In genomic region chr15:72866086-72866646, GRCh38 we compare ENCODE assay signal across 18 cellular contexts.
"Had no signal": no experiment of that assay in that cellular context is flagged by ENCODE, and none has a peak within 500 bp of the region (broad histone marks: within the 10 kb centered on the region; RNA-seq: fewer than 3 reads in every experiment).

No MANE protein-coding gene starts in this region.

- H3K4me1 ChIP-seq: thyroid gland had no signal

- H3K9me3 Mint-ChIP-seq: activated CD4-positive, alpha-beta T cell treated with anti-CD3 and anti-CD28 coated beads, Interleukin-2, amount 10 ng/mL, durations not matched to agents 24 days and 14 days; activated CD8-positive, alpha-beta T cell treated with anti-CD3 and anti-CD28 coated beads for 36 hours; activated T-cell treated with anti-CD3 and anti-CD28 coated beads, Interleukin-2, amount 50 U/mL, for 24 hours; activated T-helper 2 cell treated with anti-CD3 and anti-CD28 coated beads, Interferon-gamma antibody, Interleukin-2, Interleukin-4, amounts not matched to agents 10 μg/mL and 5 μg/mL and 100 μg/mL, durations not matched to agents 14 hours and 24 hours and 36 hours had no signal

- H3K36me3 ChIP-seq: thyroid gland had no signal

- H3K4me1 Mint-ChIP-seq: activated CD4-positive, alpha-beta T cell treated with anti-CD3 and anti-CD28 coated beads, Interleukin-2, amount 10 ng/mL, durations not matched to agents 24 days and 14 days had no signal

- H3K4me3 ChIP-seq: dorsolateral prefrontal cortex, thyroid gland had no signal

- H3K27me3 ChIP-seq: thyroid gland had no signal

- H3K9me3 ChIP-seq: thyroid gland had no signal

- H3K27ac ChIP-seq: dorsolateral prefrontal cortex, epithelial cell of prostate, thyroid gland had no signal

- DNase-seq: activated CD4-positive, alpha-beta T cell treated with anti-CD3 and anti-CD28 coated beads, Interleukin-2, amount 10 ng/mL, durations not matched to agents 24 days and 14 days; activated CD4-positive, CD25-positive, alpha-beta regulatory T cell; activated CD8-positive, alpha-beta T cell treated with anti-CD3 and anti-CD28 coated beads for 36 hours; activated naive CD4-positive, alpha-beta T cell treated with Interleukin-2 at 50 U/mL for 16 hours; activated naive CD8-positive, alpha-beta T cell treated with anti-CD3 and anti-CD28 coated beads, Interleukin-2, amount 10 ng/mL, durations not matched to agents 7 days and 5 days; activated T-cell treated with anti-CD3 and anti-CD28 coated beads, Interleukin-2, amount 50 U/mL, for 24 hours; amygdala; caudate nucleus; dorsolateral prefrontal cortex; hypothalamus; occipital lobe; stimulated activated CD4-positive, alpha-beta T cell treated with anti-CD3 and anti-CD28 coated beads, Interleukin-2, amount 100 ng/mL, for 24 hours; stimulated activated naive CD4-positive, alpha-beta T cell treated with Interleukin-2 at 50 U/mL for 16 hours; T-helper 9 cell; thyroid gland had no signal

- ATAC-seq: activated CD8-positive, alpha-beta T cell treated with anti-CD3 and anti-CD28 coated beads for 36 hours; left lobe of liver had no signal

- H3K27ac Mint-ChIP-seq: activated CD4-positive, alpha-beta T cell treated with anti-CD3 and anti-CD28 coated beads, Interleukin-2, amount 10 ng/mL, durations not matched to agents 24 days and 14 days; activated CD8-positive, alpha-beta T cell treated with anti-CD3 and anti-CD28 coated beads for 36 hours; activated naive CD8-positive, alpha-beta T cell treated with anti-CD3 and anti-CD28 coated beads, Interleukin-2, amount 10 ng/mL, durations not matched to agents 7 days and 5 days; activated T-cell treated with anti-CD3 and anti-CD28 coated beads, Interleukin-2, amount 50 U/mL, for 24 hours; activated T-helper 2 cell treated with anti-CD3 and anti-CD28 coated beads, Interferon-gamma antibody, Interleukin-2, Interleukin-4, amounts not matched to agents 10 μg/mL and 5 μg/mL and 100 μg/mL, durations not matched to agents 14 hours and 24 hours and 36 hours had no signal

- H3K36me3 Mint-ChIP-seq: activated naive CD8-positive, alpha-beta T cell treated with anti-CD3 and anti-CD28 coated beads, Interleukin-2, amount 10 ng/mL, durations not matched to agents 7 days and 5 days had no signal

- H3K4me3 Mint-ChIP-seq: activated CD4-positive, alpha-beta T cell treated with anti-CD3 and anti-CD28 coated beads, Interleukin-2, amount 10 ng/mL, durations not matched to agents 24 days and 14 days; activated CD8-positive, alpha-beta T cell treated with anti-CD3 and anti-CD28 coated beads for 36 hours; activated naive CD8-positive, alpha-beta T cell treated with anti-CD3 and anti-CD28 coated beads, Interleukin-2, amount 10 ng/mL, durations not matched to agents 7 days and 5 days; activated T-cell treated with anti-CD3 and anti-CD28 coated beads, Interleukin-2, amount 50 U/mL, for 24 hours had no signal
